1 cellular context compared by ENCODE assay signal in the genomic region with DNA sequence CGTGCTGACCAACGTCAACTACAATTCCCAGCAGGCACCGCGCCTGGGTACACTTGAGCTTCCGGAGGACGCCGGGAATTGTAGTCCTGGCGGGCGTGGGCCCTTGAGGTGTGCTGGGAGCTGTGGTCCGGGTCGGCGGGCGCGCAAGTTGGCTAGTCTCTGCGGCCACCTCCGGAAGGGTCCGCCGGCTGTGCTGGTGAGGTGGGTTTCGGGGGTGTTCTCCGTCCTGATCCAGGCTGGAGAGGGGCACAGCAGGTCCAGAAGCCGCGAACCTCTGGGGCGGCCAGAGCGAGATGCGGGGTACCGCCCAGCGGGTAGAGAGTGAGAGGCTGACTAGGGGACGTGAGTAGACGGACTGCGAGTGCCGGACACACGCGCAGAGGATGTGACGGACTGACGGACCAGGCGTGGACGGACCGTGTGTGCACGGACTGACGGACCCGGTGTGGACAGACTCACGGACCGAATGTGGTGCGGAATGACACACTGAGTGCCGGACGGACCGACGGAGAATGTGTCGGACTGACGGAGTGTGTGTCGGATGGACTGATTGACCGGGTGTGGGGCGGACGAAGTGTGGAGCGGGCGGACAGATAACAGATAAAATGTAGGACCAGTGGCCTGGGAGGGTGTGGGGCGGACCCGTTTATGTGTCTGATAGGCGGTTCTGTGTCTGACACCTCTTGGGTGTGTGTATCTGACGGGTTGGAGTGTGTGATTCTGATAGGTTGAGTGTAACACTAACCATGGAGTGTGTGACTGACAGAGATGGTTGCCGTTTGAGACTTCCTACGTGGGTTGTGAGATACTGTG.
TF ChIP-seq lines count a peak whose summit lies in the region.

A gene (plus strand): TSS at position 81 of the 813 bp plus-strand sequence. CDS start 7,809 bp downstream, outside the sequence.

TF ChIP-seq in IMR-90, 13 proteins besides CTCF, POLR2A, EP300 and RAD21 (continued from another document):
- TF ChIP-seq, protein P1, sequence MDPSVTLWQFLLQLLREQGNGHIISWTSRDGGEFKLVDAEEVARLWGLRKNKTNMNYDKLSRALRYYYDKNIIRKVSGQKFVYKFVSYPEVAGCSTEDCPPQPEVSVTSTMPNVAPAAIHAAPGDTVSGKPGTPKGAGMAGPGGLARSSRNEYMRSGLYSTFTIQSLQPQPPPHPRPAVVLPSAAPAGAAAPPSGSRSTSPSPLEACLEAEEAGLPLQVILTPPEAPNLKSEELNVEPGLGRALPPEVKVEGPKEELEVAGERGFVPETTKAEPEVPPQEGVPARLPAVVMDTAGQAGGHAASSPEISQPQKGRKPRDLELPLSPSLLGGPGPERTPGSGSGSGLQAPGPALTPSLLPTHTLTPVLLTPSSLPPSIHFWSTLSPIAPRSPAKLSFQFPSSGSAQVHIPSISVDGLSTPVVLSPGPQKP (IDR thresholded peaks at IDR 0.05; ENCODE audit: borderline replicate concordance, low read depth, low read length): no peak
- TF ChIP-seq RCOR1 (IDR thresholded peaks at IDR 0.05; ENCODE audit: insufficient replicate concordance, low read length) (no peak), FOS (IDR thresholded peaks at IDR 0.05; ENCODE audit: low read depth, low read length) (no peak)
